In the genomic region with DNA sequence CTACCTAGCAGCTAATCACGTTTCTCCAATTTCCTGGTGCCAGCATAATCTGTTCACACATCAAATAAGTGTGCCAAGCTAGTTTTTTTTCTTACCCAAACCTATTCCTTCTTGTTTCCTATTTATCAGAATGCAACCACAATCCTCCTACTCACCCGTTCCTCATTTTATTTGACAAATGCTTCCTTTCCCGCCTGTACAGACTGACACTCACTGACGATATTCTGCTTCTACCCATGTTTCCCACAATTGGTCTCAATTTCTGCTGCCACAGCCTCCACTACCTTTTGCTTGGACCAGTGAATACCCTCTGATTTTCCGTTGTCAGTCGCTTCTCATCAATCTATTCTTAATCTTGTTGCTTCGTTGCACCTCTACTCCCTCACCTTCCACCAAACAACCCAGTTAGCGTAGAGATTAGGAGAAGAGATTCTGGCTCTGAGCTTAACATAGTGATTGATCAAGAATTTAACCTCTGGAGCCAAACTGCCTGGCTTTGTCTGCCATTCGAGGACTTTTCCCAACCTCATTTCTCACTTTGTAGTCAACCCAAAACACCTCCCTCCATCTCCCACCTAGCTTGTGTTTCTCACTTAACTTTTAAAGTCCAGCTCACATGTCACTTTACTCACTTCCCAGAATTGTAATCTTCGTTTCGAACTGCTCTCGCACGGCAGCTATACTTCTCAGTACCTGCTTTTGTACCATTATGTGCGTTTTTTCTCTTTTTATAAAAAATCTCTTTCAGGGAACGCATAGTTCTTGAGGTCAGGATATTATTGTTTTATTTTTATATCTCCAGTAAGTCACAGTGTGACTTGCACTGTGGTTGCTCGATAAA, we compare ENCODE assay signal across 8 cellular contexts. TPM values are rescaled to one million over a fixed set of nuclear protein-coding genes. Genes with fewer than 3 reads are reported as not detected.
DNase-seq lines count a peak whose midpoint lies in the region; ATAC-seq and TF ChIP-seq lines count a peak whose summit lies in the region.

No MANE protein-coding gene starts in this region.

- peak overlapping the region; percentile 83 for H3K4me3 Mint-ChIP-seq in natural killer cell

- peaks cover 24 to 27% of the 10 kb centered on the region in 2 donors for H3K27me3 Mint-ChIP-seq in natural killer cell (ENCODE audit: low read depth in 2 of 2)

- H3K27me3 ChIP-seq in DND-41 (ENCODE audit: insufficient read depth, low read length, poor library complexity) (peaks cover 14% of the 10 kb centered on the region), ectodermal cell (ENCODE audit: control insufficient read depth, insufficient read depth, low read length, poor library complexity, severe bottlenecking) (peaks cover 47% of the 10 kb centered on the region)

- H3K4me3 ChIP-seq in DND-41 (ENCODE audit: low read depth in 1 of 2, low read length in 2 of 2) (peak overlapping the region; percentile 52 to 90; a peak in 3 of 4 replicates), ectodermal cell (ENCODE audit: insufficient read depth, low read depth, low read length) (peak overlapping the region; percentile 72)

- H3K36me3 Mint-ChIP-seq in natural killer cell, result no peaks in the 10 kb centered on the region

- DNase-seq in DND-41, result no peak
- peak; percentile 38 for DNase-seq in RKO (ENCODE audit: low spot score)
- no peak for DNase-seq in natural killer cell
- no peak for DNase-seq in stimulated activated CD4-positive, alpha-beta T cell treated with anti-CD3 and anti-CD28 coated beads, Interleukin-2, amount 100 ng/mL, for 48 hours
- no peak for DNase-seq in posterior vena cava (ENCODE audit: low spot score)

- H3K27ac Mint-ChIP-seq in natural killer cell, result peak overlapping the region in 1 of 2 donors; percentile 84

- H3K4me2 ChIP-seq in DND-41 (ENCODE audit: insufficient read depth, low read length), result peak overlapping the region; percentile 97

- H2AFZ ChIP-seq in DND-41 (ENCODE audit: low read depth, low read length), result peak overlapping the region; percentile 89

- peaks cover 18 to 19% of the 10 kb centered on the region in 2 donors for H3K4me1 Mint-ChIP-seq in natural killer cell

- peak overlapping the region; percentile 67 for H3K9ac ChIP-seq in DND-41 (ENCODE audit: low read depth, low read length)

- ATAC-seq in DND-41 (ENCODE audit: insufficient read depth, low read depth), result peak; percentile 4; the same call in 1 of the 3 replicates
- ATAC-seq in GM19025 (IDR thresholded peaks at IDR 0.05; ENCODE audit: low read depth, unreplicated experiment), result peak; percentile 8
- ATAC-seq in HG03135 (IDR thresholded peaks at IDR 0.05; ENCODE audit: unreplicated experiment), result peak; percentile 17
- ATAC-seq in natural killer cell, result no peak

- no peaks in the 10 kb centered on the region; the same call in 1 of the 2 replicates for H4K20me1 ChIP-seq in DND-41 (ENCODE audit: insufficient read depth, low read length)

- H3K9me3 ChIP-seq in DND-41 (ENCODE audit: insufficient read depth, low read length, severe bottlenecking), result no peaks in the 10 kb centered on the region
- H3K9me3 ChIP-seq in ectodermal cell (ENCODE audit: control insufficient read depth, low read length), result no peaks in the 10 kb centered on the region

- H3K27ac ChIP-seq in DND-41 (ENCODE audit: low read length) (no peak overlapping the region), ectodermal cell (ENCODE audit: insufficient read depth, low read depth, low read length, poor library complexity, severe bottlenecking) (no peak overlapping the region)

- intact Hi-C loops in natural killer cell (cut with micrococcal nuclease), result loop anchor here (5.0 to 10.0 kb wide), 2 partner anchors 246 to 699 kb away; partner anchors contain the start of gene FSD1L
- intact Hi-C loops in posterior vena cava (cut with DNase I), result no loop called here

- WGBS in ectodermal cell, 2 experiments, result 35 to 39% methylated on average over 14 to 16 of the region's 16 CpGs

- no peaks in the 10 kb centered on the region for H3K9me3 Mint-ChIP-seq in natural killer cell

- H3K36me3 ChIP-seq in DND-41 (ENCODE audit: insufficient read depth, low read length), result no peaks in the 10 kb centered on the region
- H3K36me3 ChIP-seq in ectodermal cell (ENCODE audit: control insufficient read depth, insufficient read depth, low read length), result no peaks in the 10 kb centered on the region

- H3K4me1 ChIP-seq in DND-41 (ENCODE audit: insufficient read depth, low read length) (peaks cover 28% of the 10 kb centered on the region), ectodermal cell (ENCODE audit: control insufficient read depth, insufficient read depth, low read length) (peaks cover 3% of the 10 kb centered on the region)

- TF ChIP-seq CTCF in DND-41 (IDR thresholded peaks at IDR 0.05; ENCODE audit: borderline replicate concordance, extremely low read depth, low read length, poor library complexity, severe bottlenecking) (no peak), natural killer cell (IDR thresholded peaks at IDR 0.05) (no peak)

- H3K79me2 ChIP-seq in DND-41 (ENCODE audit: insufficient read depth, low read length), result peaks cover 10% of the 10 kb centered on the region; the same call in 1 of the 2 replicates

RNA-seq across cellular contexts. Expression of gene TMEM38B, which starts 0.7 kb away (rescaled TPM):
- 34.5 TPM for polyA plus RNA-seq in ectodermal cell (2013, experiment 1 of 4)
- 36.0 TPM for polyA plus RNA-seq in ectodermal cell (2013, experiment 2 of 4)
- 26.1 TPM for polyA plus RNA-seq in ectodermal cell (2013, experiment 3 of 4)
- polyA plus RNA-seq in ectodermal cell (2013, experiment 4 of 4), result 26.0 TPM
- 1 to 10 TPM; 5.7 to 8.0 (median 8.0) TPM for total RNA-seq in natural killer cell
- 10 to 100 TPM; 11.3 to 16.9 TPM for total RNA-seq in posterior vena cava

RNA-seq across cellular contexts. Expression of gene TAL2, which starts 31.4 kb away (rescaled TPM):
- polyA plus RNA-seq in ectodermal cell (2013, experiment 1 of 4), result 3.6 TPM
- 9.0 TPM for polyA plus RNA-seq in ectodermal cell (2013, experiment 2 of 4)
- polyA plus RNA-seq in ectodermal cell (2013, experiment 3 of 4), result 7.3 TPM
- polyA plus RNA-seq in ectodermal cell (2013, experiment 4 of 4), result 7.7 TPM
- total RNA-seq in natural killer cell (not detected), posterior vena cava (not detected)

Comparison
In these comparisons a context has a peak if more than half of its experiments do, and no peak if none do; other contexts are left out.
1. ATAC-seq: peak in DND-41 (single experiment), GM19025 (single experiment) and HG03135 (single experiment); none in natural killer cell (0 of 3).